Comparison of ENCODE assay signal across 2 cellular contexts in genomic region chr14:33065634-33066033, GRCh38.
"Had no signal": no experiment of that assay in that cellular context is flagged by ENCODE, and none has a peak within 500 bp of the region (broad histone marks: within the 10 kb centered on the region; RNA-seq: fewer than 3 reads in every experiment).

No MANE protein-coding gene starts in this region.

- H3K27me3 ChIP-seq: MG63 had no signal

- H3K9ac ChIP-seq: KMS-11 had no signal

- H3K36me3 ChIP-seq: MG63 had no signal

- H3K27ac ChIP-seq: KMS-11 had no signal

- H3K4me3 ChIP-seq: MG63 had no signal

- H3K4me2 ChIP-seq: KMS-11 had no signal

- H3K9me3 ChIP-seq: MG63 had no signal
